In genomic region chr4:11542952-11543351, GRCh38 we compare ENCODE assay signal across 1 cellular context.
TF ChIP-seq lines count a peak whose summit lies in the region.

No MANE protein-coding gene starts in this region.

TF ChIP-seq in A549, 52 proteins besides CTCF, POLR2A, EP300 and RAD21 (continued from another document):
- TF ChIP-seq RCOR1 (IDR thresholded peaks at IDR 0.05; ENCODE audit: low read depth, low read length) (no peak), KDM1A (IDR thresholded peaks at IDR 0.05; ENCODE audit: low read depth) (no peak), FOXS1 (CRISPR knock-in tag; IDR thresholded peaks at IDR 0.05) (no peak), NR3C1 (IDR thresholded peaks at IDR 0.05) (no peak), BCL3 (IDR thresholded peaks at IDR 0.05) (no peak), RARB (CRISPR knock-in tag; IDR thresholded peaks at IDR 0.05) (no peak), HOXA7 (CRISPR knock-in tag; IDR thresholded peaks at IDR 0.05) (no peak), EHMT2 (IDR thresholded peaks at IDR 0.05; ENCODE audit: low read depth) (no peak), RNF2 (IDR thresholded peaks at IDR 0.05; ENCODE audit: borderline replicate concordance, low read depth) (no peak), HMGXB4 (CRISPR knock-in tag; IDR thresholded peaks at IDR 0.05; ENCODE audit: borderline replicate concordance) (no peak), TFCP2L1 (CRISPR knock-in tag; IDR thresholded peaks at IDR 0.05) (no peak), HOXB13 (CRISPR knock-in tag; IDR thresholded peaks at IDR 0.05; ENCODE audit: low read depth) (no peak), JUN (IDR thresholded peaks at IDR 0.05) (no peak)
TF ChIP-seq in A549: peak in this region for 0.
